In genomic region chr19:13588953-13589833, GRCh38 we compare ENCODE assay signal across 8 cellular contexts.
DNase-seq lines count a peak whose midpoint lies in the region; ATAC-seq and TF ChIP-seq lines count a peak whose summit lies in the region.

No MANE protein-coding gene starts in this region.

- H3K4me3 ChIP-seq in cardiac fibroblast (replicated peaks in 1 of 2; ENCODE audit: low read depth in 2 of 2, low read length in 2 of 2) (no peak overlapping the region), kidney epithelial cell (ENCODE audit: low read depth, low read length) (no peak overlapping the region)

- peak; percentile 99 for TF ChIP-seq CTCF in cardiac fibroblast (IDR thresholded peaks at IDR 0.05; ENCODE audit: low read depth, low read length)
- TF ChIP-seq CTCF in kidney epithelial cell (IDR thresholded peaks at IDR 0.05; ENCODE audit: insufficient read depth, low read length, poor library complexity, severe bottlenecking): peak; percentile 97

- DNase-seq in NCI-H2081 (lab: John Stamatoyannopoulos, UW) (peak; percentile 37 to 39), NCI-H2081 treated with DMSO at 0.1 percent for 48 hours (lab: John Stamatoyannopoulos, UW) (no peak), NCI-H1694 (lab: John Stamatoyannopoulos, UW) (peak; percentile 55), cardiac fibroblast (ENCODE audit: low read depth in 2 of 2) (peak; percentile 60 to 65), kidney epithelial cell (ENCODE audit: low read depth) (no peak)
- peak; percentile 66 for DNase-seq in activated CD4-positive, CD25-positive, alpha-beta regulatory T cell treated with anti-CD3 and anti-CD28 coated beads, Interleukin-2, amount 50 U/mL, for 16 hours (ENCODE audit: low read depth, low spot score)
- peak; percentile 88 for DNase-seq in stimulated activated CD4-positive, alpha-beta T cell treated with anti-CD3 and anti-CD28 coated beads, Interleukin-2, amount 100 ng/mL, for 24 hours

- H3K36me3 ChIP-seq in kidney epithelial cell (ENCODE audit: control insufficient read depth, insufficient read depth, low read length): no peaks in the 10 kb centered on the region

- ATAC-seq in HG02970 (IDR thresholded peaks at IDR 0.05; ENCODE audit: low FRiP score, unreplicated experiment): no peak

- no peaks in the 10 kb centered on the region for H3K27me3 ChIP-seq in kidney epithelial cell (ENCODE audit: control insufficient read depth, insufficient read depth, low read length)

Comparison
In these comparisons a context has a peak if more than half of its experiments do, and no peak if none do; other contexts are left out.
1. DNase-seq: peak in NCI-H2081 (2 of 2), NCI-H1694 (single experiment), activated CD4-positive, CD25-positive, alpha-beta regulatory T cell treated with anti-CD3 and anti-CD28 coated beads, Interleukin-2, amount 50 U/mL, for 16 hours (single experiment), cardiac fibroblast (2 of 2) and stimulated activated CD4-positive, alpha-beta T cell treated with anti-CD3 and anti-CD28 coated beads, Interleukin-2, amount 100 ng/mL, for 24 hours (2 of 2); none in NCI-H2081 treated with DMSO at 0.1 percent for 48 hours (single experiment) and kidney epithelial cell (single experiment).